ENCODE assay signal across 18 cellular contexts in genomic region chr7:130869918-130870317, GRCh38.
A peak's percentile ranks its signal among the peaks of the same experiment; 100 is the strongest.
DNase-seq lines count a peak whose midpoint lies in the region; ATAC-seq and TF ChIP-seq lines count a peak whose summit lies in the region.
"Had no signal": no experiment of that assay in that cellular context is flagged by ENCODE, and none has a peak within 500 bp of the region (broad histone marks: within the 10 kb centered on the region; RNA-seq: fewer than 3 reads in every experiment).

No MANE protein-coding gene starts in this region.

- no peaks in the 10 kb centered on the region for H3K27me3 ChIP-seq in HCT116 (ENCODE audit: insufficient read depth, low read length)
- H3K27me3 ChIP-seq: BLaER1 treated with 17β-estradiol and CSF1 and Interleukin-3, amounts not matched to agents 10 nM and 100 nM; MG63 had no signal

- H3K9me2 ChIP-seq in HCT116 (ENCODE audit: insufficient read depth) = no peaks in the 10 kb centered on the region

- no peaks in the 10 kb centered on the region for H3K9me3 ChIP-seq in HCT116 (ENCODE audit: control insufficient read depth in 1 of 2, insufficient read depth in 1 of 2, low read depth in 1 of 2, low read length in 2 of 2)
- H3K9me3 ChIP-seq: BLaER1 treated with 17β-estradiol and CSF1 and Interleukin-3, amounts not matched to agents 10 nM and 100 nM; MG63 had no signal

- H3K36me3 ChIP-seq in HCT116 (ENCODE audit: control insufficient read depth in 1 of 2, insufficient read depth in 2 of 2, low read length in 2 of 2) = peaks cover under 1 to 52% of the 10 kb centered on the region in 2 experiments; a peak in 2 of 4 replicates

- BruUV-seq in HCT116 (replicated peaks; lab: Mats Ljungman, UMichigan) = no TSS peak

- H3K27ac Mint-ChIP-seq in activated naive CD4-positive, alpha-beta T cell treated with anti-CD3 and anti-CD28 coated beads, Interleukin-2, amount 50 U/mL, for 24 hours = peak overlapping the region; percentile 41
- H3K27ac Mint-ChIP-seq in activated naive CD4-positive, alpha-beta T cell treated with anti-CD3 and anti-CD28 coated beads, Interleukin-2, amount 10 ng/mL, durations not matched to agents 7 days and 5 days = no peak overlapping the region
- H3K27ac Mint-ChIP-seq in activated T-helper 17 cell treated with anti-CD3 and anti-CD28 coated beads, Interleukin-2, amount 50 U/mL, for 72 hours = peak overlapping the region; percentile 36
- H3K27ac Mint-ChIP-seq: IgD-negative memory B cell had no signal

- intact Hi-C loops in HCT116 (cut with micrococcal nuclease) = no loop called here

- no peak overlapping the region for H2AFZ ChIP-seq in HCT116 (ENCODE audit: low read depth, low read length, poor library complexity, severe bottlenecking)

- no peak for TF ChIP-seq RAD21 in HCT116 (IDR thresholded peaks at IDR 0.05; ENCODE audit: low read depth)

- peaks cover 36 to 91% of the 10 kb centered on the region in 2 experiments for H3K4me1 ChIP-seq in HCT116 (ENCODE audit: control insufficient read depth in 1 of 2, insufficient read depth in 2 of 2, low read length in 2 of 2)
- H3K4me1 ChIP-seq: BLaER1 treated with 17β-estradiol and CSF1 and Interleukin-3, amounts not matched to agents 10 nM and 100 nM had no signal

- no peaks in the 10 kb centered on the region for H4K20me1 ChIP-seq in HCT116 (ENCODE audit: insufficient read depth)

- RAD21 ChIA-PET in HCT116 (lab: Charles Lee; ENCODE audit: low non-redundant PET in 1 of 2, low total read pairs in 2 of 2, uncharacterized antibody in 2 of 2, unreplicated experiment in 2 of 2) = no interaction called here

- POLR2A ChIA-PET in HCT116 (lab: Charles Lee) = no interaction called here

- H3K9ac ChIP-seq in HCT116 (ENCODE audit: low read length) = no peak overlapping the region
- H3K9ac ChIP-seq: BLaER1 treated with 17β-estradiol and CSF1 and Interleukin-3, amounts not matched to agents 10 nM and 100 nM had no signal

- CTCF ChIA-PET in activated naive CD4-positive, alpha-beta T cell treated with anti-CD3 and anti-CD28 coated beads, Interleukin-2, amount 10 ng/mL, durations not matched to agents 7 days and 5 days (lab: Charles Lee) = no interaction called here
- CTCF ChIA-PET in HCT116 (lab: Charles Lee) = no interaction called here

- H3K36me3 Mint-ChIP-seq in activated naive CD4-positive, alpha-beta T cell treated with anti-CD3 and anti-CD28 coated beads, Interleukin-2, amount 50 U/mL, for 24 hours = peaks cover 49% of the 10 kb centered on the region
- H3K36me3 Mint-ChIP-seq in activated naive CD4-positive, alpha-beta T cell treated with anti-CD3 and anti-CD28 coated beads, Interleukin-2, amount 10 ng/mL, durations not matched to agents 7 days and 5 days = peaks cover 69% of the 10 kb centered on the region
- peaks cover 100% of the 10 kb centered on the region for H3K36me3 Mint-ChIP-seq in activated T-helper 17 cell treated with anti-CD3 and anti-CD28 coated beads, Interleukin-2, amount 50 U/mL, for 72 hours (ENCODE audit: low read depth)

- no peak for DNase-seq in activated naive CD4-positive, alpha-beta T cell treated with anti-CD3 and anti-CD28 coated beads, Interleukin-2, amount 10 ng/mL, durations not matched to agents 7 days and 5 days
- DNase-seq in HCT116 (ENCODE audit: low read depth, low spot score) = no peak
- no peak for DNase-seq in stimulated activated CD4-positive, alpha-beta T cell treated with anti-CD3 and anti-CD28 coated beads, Interleukin-1b, Interleukin-23, amount 100 ng/mL, for 48 hours
- DNase-seq in NCI-H446 treated with DMSO at 0.1 percent for 48 hours (lab: John Stamatoyannopoulos, UW) = no peak
- DNase-seq in SK-N-DZ (ENCODE audit: low spot score) = no peak
- DNase-seq: DMS79, Karpas-422, MG63, NCI-H1048, NCI-H1436, NCI-H2029, NCI-H2171, NCI-H446, SHP77 had no signal

- no peak for ATAC-seq in HCT116
- no peak for ATAC-seq in activated T-helper 17 cell treated with anti-CD3 and anti-CD28 coated beads, Interleukin-2, amount 50 U/mL, for 72 hours (replicated peaks)

- H3K79me2 ChIP-seq in HCT116 (ENCODE audit: insufficient read depth, low read length) = peaks cover 19% of the 10 kb centered on the region

- TF ChIP-seq POLR2A in HCT116 (IDR thresholded peaks at IDR 0.05; ENCODE audit: borderline replicate concordance, extremely low read depth, insufficient read depth, insufficient read length) = no peak

- no peak overlapping the region for H3K4me2 ChIP-seq in HCT116 (ENCODE audit: low read length)
- H3K4me2 ChIP-seq: BLaER1 treated with 17β-estradiol and CSF1 and Interleukin-3, amounts not matched to agents 10 nM and 100 nM had no signal

- H3K9me3 Mint-ChIP-seq in activated naive CD4-positive, alpha-beta T cell treated with anti-CD3 and anti-CD28 coated beads, Interleukin-2, amount 50 U/mL, for 24 hours = no peaks in the 10 kb centered on the region
- no peaks in the 10 kb centered on the region for H3K9me3 Mint-ChIP-seq in activated naive CD4-positive, alpha-beta T cell treated with anti-CD3 and anti-CD28 coated beads, Interleukin-2, amount 10 ng/mL, durations not matched to agents 7 days and 5 days
- no peaks in the 10 kb centered on the region for H3K9me3 Mint-ChIP-seq in activated T-helper 17 cell treated with anti-CD3 and anti-CD28 coated beads, Interleukin-2, amount 50 U/mL, for 72 hours

- peak overlapping the region; percentile 4; the same call in 1 of the 2 replicates for H3K27ac ChIP-seq in HCT116 (ENCODE audit: low read depth, low read length)
- H3K27ac ChIP-seq: BLaER1 treated with 17β-estradiol and CSF1 and Interleukin-3, amounts not matched to agents 10 nM and 100 nM had no signal

- TF ChIP-seq CTCF in HCT116 (IDR thresholded peaks at IDR 0.05 in 2 of 3, conservative IDR thresholded peaks at IDR 0.05 in 1 of 3; ENCODE audit: borderline replicate concordance in 1 of 3, insufficient read depth in 1 of 3, low read depth in 2 of 3, low read length in 2 of 3) = no peak

- no peaks in the 10 kb centered on the region for H3K27me3 Mint-ChIP-seq in activated naive CD4-positive, alpha-beta T cell treated with anti-CD3 and anti-CD28 coated beads, Interleukin-2, amount 50 U/mL, for 24 hours
- H3K27me3 Mint-ChIP-seq in activated naive CD4-positive, alpha-beta T cell treated with anti-CD3 and anti-CD28 coated beads, Interleukin-2, amount 10 ng/mL, durations not matched to agents 7 days and 5 days = no peaks in the 10 kb centered on the region
- H3K27me3 Mint-ChIP-seq in activated T-helper 17 cell treated with anti-CD3 and anti-CD28 coated beads, Interleukin-2, amount 50 U/mL, for 72 hours = no peaks in the 10 kb centered on the region
- H3K27me3 Mint-ChIP-seq: IgD-negative memory B cell had no signal

- H3K4me3 ChIP-seq in HCT116 (replicated peaks in 1 of 2; ENCODE audit: low read depth in 1 of 2, low read length in 2 of 2) = no peak overlapping the region
- H3K4me3 ChIP-seq: BLaER1 treated with 17β-estradiol and CSF1 and Interleukin-3, amounts not matched to agents 10 nM and 100 nM; MG63 had no signal

- peaks cover 22% of the 10 kb centered on the region for H3K4me1 Mint-ChIP-seq in activated naive CD4-positive, alpha-beta T cell treated with anti-CD3 and anti-CD28 coated beads, Interleukin-2, amount 50 U/mL, for 24 hours
- H3K4me1 Mint-ChIP-seq in activated naive CD4-positive, alpha-beta T cell treated with anti-CD3 and anti-CD28 coated beads, Interleukin-2, amount 10 ng/mL, durations not matched to agents 7 days and 5 days = no peaks in the 10 kb centered on the region
- peaks cover 25% of the 10 kb centered on the region for H3K4me1 Mint-ChIP-seq in activated T-helper 17 cell treated with anti-CD3 and anti-CD28 coated beads, Interleukin-2, amount 50 U/mL, for 72 hours

- H3K4me3 Mint-ChIP-seq in activated naive CD4-positive, alpha-beta T cell treated with anti-CD3 and anti-CD28 coated beads, Interleukin-2, amount 50 U/mL, for 24 hours = no peak overlapping the region
- H3K4me3 Mint-ChIP-seq in activated naive CD4-positive, alpha-beta T cell treated with anti-CD3 and anti-CD28 coated beads, Interleukin-2, amount 10 ng/mL, durations not matched to agents 7 days and 5 days = no peak overlapping the region
- no peak overlapping the region for H3K4me3 Mint-ChIP-seq in activated T-helper 17 cell treated with anti-CD3 and anti-CD28 coated beads, Interleukin-2, amount 50 U/mL, for 72 hours
- H3K4me3 Mint-ChIP-seq: IgD-negative memory B cell had no signal

TF ChIP-seq in HCT116, 20 proteins besides CTCF, POLR2A, EP300 and RAD21:
- TF ChIP-seq FOSL1 (IDR thresholded peaks at IDR 0.05; ENCODE audit: low read depth) (no peak), POLR2AphosphoS5 (IDR thresholded peaks at IDR 0.05; ENCODE audit: low read depth, low read length) (peak; percentile 26)
